ENCODE assay signal across 18 cellular contexts in genomic region chr4:101993002-101993840, GRCh38.
DNase-seq lines count a peak whose midpoint lies in the region; ATAC-seq, FAIRE-seq and TF ChIP-seq lines count a peak whose summit lies in the region.
"Had no signal": no experiment of that assay in that cellular context is flagged by ENCODE, and none has a peak within 500 bp of the region (broad histone marks: within the 10 kb centered on the region; RNA-seq: fewer than 3 reads in every experiment).

No MANE protein-coding gene starts in this region.

- no peak for FAIRE-seq in H54 (lab: Jason Lieb, UNC)
- FAIRE-seq: K562 had no signal

- no peak for TF ChIP-seq CTCF in RWPE1 (conservative IDR thresholded peaks at IDR 0.05; ENCODE audit: low read depth)

- CTCF ChIA-PET in RWPE1 (lab: Yijun Ruan, JAX): interaction anchor here (0.5 to 0.9 kb wide), 3 partner anchors 45 to 862 kb away, joined by 3 read pairs; no protein-coding TSS in a partner anchor

- TF ChIP-seq POLR2A in erythroblast (IDR thresholded peaks at IDR 0.05; ENCODE audit: low read length) (no peak), H54 (IDR thresholded peaks at IDR 0.05; ENCODE audit: low read depth, low read length) (no peak)

- peak; percentile 20 to 29 for DNase-seq in AML-193 (lab: John Stamatoyannopoulos, UW)
- peak; percentile 49 for DNase-seq in NOMO-1 treated with DMSO at 0.1 percent for 48 hours (lab: John Stamatoyannopoulos, UW; ENCODE audit: unreplicated experiment)
- peak; percentile 16 for DNase-seq in fibroblast of peridontal ligament (ENCODE audit: extremely low read depth)
- no peak for DNase-seq in erythroblast (lab: John Stamatoyannopoulos, UW)
- DNase-seq in H54 (ENCODE audit: insufficient read length, low spot score): no peak
- no peak for DNase-seq in RWPE1 (ENCODE audit: low spot score)
- DNase-seq in AG08395 (ENCODE audit: low spot score): no peak
- DNase-seq: activated CD4-positive, alpha-beta T cell treated with anti-CD3 and anti-CD28 coated beads for 1 hour; activated naive CD4-positive, alpha-beta T cell treated with anti-CD3 and anti-CD28 coated beads for 36 hours; BE2C; body of pancreas; foreskin melanocyte; NCI-H1417 treated with DMSO at 0.1 percent for 48 hours; stimulated activated CD4-positive, alpha-beta T cell treated with anti-CD3 and anti-CD28 coated beads, Interleukin-2, amount 100 ng/mL, for 48 hours; trophoblast cell had no signal

- POLR2A ChIA-PET in RWPE1 (lab: Yijun Ruan, JAX; ENCODE audit: low non-redundant PET): interaction anchor here (0.7 kb wide), 1 partner anchor 13 kb away, joined by 3 read pairs; no protein-coding TSS in a partner anchor

- H3K27ac ChIP-seq in RWPE1: no peak overlapping the region
- H3K27ac ChIP-seq: body of pancreas had no signal

- peak; percentile 60 for ATAC-seq in GM18907 (IDR thresholded peaks at IDR 0.05; ENCODE audit: unreplicated experiment)
- ATAC-seq: body of pancreas, K562, sciatic nerve had no signal

Comparison
In these comparisons a context has a peak if more than half of its experiments do, and no peak if none do; other contexts are left out.
1. DNase-seq: peak in AML-193 (2 of 2), NOMO-1 treated with DMSO at 0.1 percent for 48 hours (single experiment) and fibroblast of peridontal ligament (single experiment); none in erythroblast (0 of 2), H54 (single experiment), RWPE1 (single experiment) and AG08395 (single experiment).